Comparison of ENCODE assay signal across 10 cellular contexts in genomic region chr6:116392158-116393032, GRCh38. TPM values are rescaled to one million over a fixed set of nuclear protein-coding genes. Genes with fewer than 3 reads are reported as not detected.
DNase-seq lines count a peak whose midpoint lies in the region; ATAC-seq and TF ChIP-seq lines count a peak whose summit lies in the region.
"Had no signal": no experiment of that assay in that cellular context is flagged by ENCODE, and none has a peak within 500 bp of the region (broad histone marks: within the 10 kb centered on the region; RNA-seq: fewer than 3 reads in every experiment).

No MANE protein-coding gene starts in this region.

- H3K36me3 Mint-ChIP-seq in CD4-positive, alpha-beta T cell (ENCODE audit: low read depth) = no peaks in the 10 kb centered on the region
- H3K36me3 Mint-ChIP-seq in activated B cell treated with CpG ODN at 0.5 μM for 24 hours (ENCODE audit: low read depth) = no peaks in the 10 kb centered on the region

- H3K9me3 Mint-ChIP-seq in CD4-positive, alpha-beta T cell = no peaks in the 10 kb centered on the region
- no peaks in the 10 kb centered on the region for H3K9me3 Mint-ChIP-seq in activated B cell treated with CpG ODN at 0.5 μM for 24 hours

- peak overlapping the region; percentile 71 for H3K27ac Mint-ChIP-seq in CD4-positive, alpha-beta T cell
- H3K27ac Mint-ChIP-seq in activated B cell treated with CpG ODN at 0.5 μM for 24 hours = peak overlapping the region; percentile 76

- no peak overlapping the region for H3K4me3 ChIP-seq in lower lobe of right lung

- intact Hi-C loops in CD4-positive, alpha-beta T cell (cut with DNase I, micrococcal nuclease) = no loop called here
- intact Hi-C loops in activated B cell treated with CpG ODN at 0.5 μM for 24 hours (cut with micrococcal nuclease) = loop anchor here (1.0 to 5.0 kb wide), 3 partner anchors 52 to 140 kb away; partner anchors contain the start of gene CALHM6
- intact Hi-C loops in lower lobe of right lung (cut with DNase I) = no loop called here

- POLR2A ChIA-PET in CD4-positive, alpha-beta T cell (lab: Charles Lee) = interaction anchor here (0.7 to 1.6 kb wide), 2 partner anchors 15 to 21 kb away, joined by 3 to 5 read pairs; no protein-coding TSS in a partner anchor
- POLR2A ChIA-PET in activated B cell treated with CpG ODN at 0.5 μM for 24 hours (lab: Charles Lee) = interaction anchor here (0.6 to 1.8 kb wide), 4 partner anchors 8 to 288 kb away, joined by 4 to 5 read pairs (median 4); partner anchors contain the start of gene KPNA5

- no peaks in the 10 kb centered on the region for H3K36me3 ChIP-seq in lower lobe of right lung

- H3K4me1 Mint-ChIP-seq in CD4-positive, alpha-beta T cell (ENCODE audit: low read depth) = peaks cover 28% of the 10 kb centered on the region
- peaks cover 80% of the 10 kb centered on the region for H3K4me1 Mint-ChIP-seq in activated B cell treated with CpG ODN at 0.5 μM for 24 hours

- TF ChIP-seq CTCF in CD4-positive, alpha-beta T cell (IDR thresholded peaks at IDR 0.05) = no peak
- TF ChIP-seq CTCF in activated B cell treated with CpG ODN at 0.5 μM for 24 hours (IDR thresholded peaks at IDR 0.05) (no peak), lower lobe of right lung (IDR thresholded peaks at IDR 0.05) (no peak)

- no peak overlapping the region for H3K27ac ChIP-seq in CD4-positive, alpha-beta T cell (ENCODE audit: low read depth, low read length)
- peak overlapping the region; percentile 52 for H3K27ac ChIP-seq in lower lobe of right lung

- H3K9me3 ChIP-seq in CD4-positive, alpha-beta T cell (ENCODE audit: control insufficient read depth, low read length) = no peaks in the 10 kb centered on the region
- H3K9me3 ChIP-seq in lower lobe of right lung = no peaks in the 10 kb centered on the region

- no peaks in the 10 kb centered on the region for H3K27me3 Mint-ChIP-seq in CD4-positive, alpha-beta T cell
- H3K27me3 Mint-ChIP-seq in activated B cell treated with CpG ODN at 0.5 μM for 24 hours = no peaks in the 10 kb centered on the region

- H3K4me3 Mint-ChIP-seq in CD4-positive, alpha-beta T cell = no peak overlapping the region
- H3K4me3 Mint-ChIP-seq in activated B cell treated with CpG ODN at 0.5 μM for 24 hours = peak overlapping the region; percentile 49

- peaks cover 50% of the 10 kb centered on the region for H3K4me1 ChIP-seq in lower lobe of right lung

- peak; percentile 76 for ATAC-seq in CD4-positive, alpha-beta T cell (ENCODE audit: poor library complexity)
- peak; percentile 43 for ATAC-seq in HG02852 (IDR thresholded peaks at IDR 0.05; ENCODE audit: unreplicated experiment)
- peak; percentile 36 for ATAC-seq in activated B cell treated with CpG ODN at 0.5 μM for 24 hours (ENCODE audit: low read depth)
- peak; percentile 51 to 66 for ATAC-seq in lower lobe of right lung
- ATAC-seq: HCT116 had no signal

- CTCF ChIA-PET in CD4-positive, alpha-beta T cell (lab: Charles Lee) = no interaction called here
- CTCF ChIA-PET in activated B cell treated with CpG ODN at 0.5 μM for 24 hours (lab: Charles Lee) = interaction anchor here (1.0 to 1.7 kb wide), 6 partner anchors 11 to 105 kb away, joined by 3 to 6 read pairs (median 4); no protein-coding TSS in a partner anchor

- no peaks in the 10 kb centered on the region for H3K27me3 ChIP-seq in CD4-positive, alpha-beta T cell (ENCODE audit: control insufficient read depth, insufficient read depth, low read length)
- no peaks in the 10 kb centered on the region for H3K27me3 ChIP-seq in lower lobe of right lung (ENCODE audit: low read depth)

- no peak for DNase-seq in CD4-positive, alpha-beta T cell
- DNase-seq in activated B cell treated with CpG ODN at 0.5 μM for 24 hours = no peak
- no peak for DNase-seq in lower lobe of right lung
- no peak for DNase-seq in GM03348 (ENCODE audit: low spot score)
- no peak for DNase-seq in GM19240 (ENCODE audit: insufficient read length, low spot score)
- DNase-seq in SW 1271 (lab: John Stamatoyannopoulos, UW) = no peak
- DNase-seq in cerebellar cortex (ENCODE audit: low spot score) = no peak
- DNase-seq: activated CD4-positive, alpha-beta T cell treated with anti-CD3 and anti-CD28 coated beads, Interleukin-2, amount 50 U/mL, for 1 hour had no signal

RNA-seq across cellular contexts. Expression of gene DSE, which starts 21.6 kb away (rescaled TPM):
- total RNA-seq in CD4-positive, alpha-beta T cell = 1 to 10 TPM; 7.5 to 8.0 TPM
- 22.2 and 23.4 TPM in 2 replicates for total RNA-seq in activated B cell treated with CpG ODN at 0.5 μM for 24 hours
- total RNA-seq in lower lobe of right lung = 59.7 TPM
